ENCODE assay signal across 10 cellular contexts in genomic region chr12:16609140-16609539, GRCh38. TPM values are rescaled to one million over a fixed set of nuclear protein-coding genes. Genes with fewer than 3 reads are reported as not detected.
DNase-seq lines count a peak whose midpoint lies in the region; ATAC-seq and TF ChIP-seq lines count a peak whose summit lies in the region.
"Had no signal": no experiment of that assay in that cellular context is flagged by ENCODE, and none has a peak within 500 bp of the region (broad histone marks: within the 10 kb centered on the region; RNA-seq: fewer than 3 reads in every experiment).

No MANE protein-coding gene starts in this region.

- peak overlapping the region; percentile 83 to 89 (median 87) for H3K27ac ChIP-seq in gastroesophageal sphincter
- H3K27ac ChIP-seq in sigmoid colon, result peak overlapping the region; percentile 84 to 91 (median 84)

- TF ChIP-seq POLR2A in gastroesophageal sphincter (IDR thresholded peaks at IDR 0.05) (no peak), sigmoid colon (IDR thresholded peaks at IDR 0.05) (no peak)

- H3K36me3 ChIP-seq in gastroesophageal sphincter, result no peaks in the 10 kb centered on the region
- no peaks in the 10 kb centered on the region for H3K36me3 ChIP-seq in sigmoid colon
- H3K36me3 ChIP-seq in H7 (replicated peaks; ENCODE audit: control insufficient read depth, insufficient read depth, low read length), result no peaks in the 10 kb centered on the region

- no peak for TF ChIP-seq CTCF in gastroesophageal sphincter (IDR thresholded peaks at IDR 0.05)
- TF ChIP-seq CTCF in sigmoid colon (IDR thresholded peaks at IDR 0.05), result no peak

- intact Hi-C loops in sigmoid colon (cut with DNase I), result loop anchor here (10.0 kb wide), 1 partner anchor 444 kb away; no protein-coding TSS in a partner anchor

- H3K4me1 ChIP-seq in gastroesophageal sphincter (peaks cover 0 to 43% (median 0%) of the 10 kb centered on the region in 3 donors), sigmoid colon (peaks cover 0 to 25% (median 14%) of the 10 kb centered on the region in 4 donors)

- 30 to 57% methylated on average over 6 to 7 of the region's 7 CpGs for WGBS in gastroesophageal sphincter (ENCODE audit: low coverage in 1 of 2), 2 donors
- 13 to 14% methylated on average over 7 of the region's 7 CpGs for WGBS in sigmoid colon, 2 donors

- no peak for TF ChIP-seq EP300 in gastroesophageal sphincter (IDR thresholded peaks at IDR 0.05)
- TF ChIP-seq EP300 in sigmoid colon (IDR thresholded peaks at IDR 0.05), result no peak

- DNase-seq in NCI-H69 (lab: John Stamatoyannopoulos, UW) (peak; percentile 71), sigmoid colon (no peak), AML-193 (lab: John Stamatoyannopoulos, UW) (no peak), cerebellar cortex (ENCODE audit: low spot score) (no peak), H7 (no peak)
- DNase-seq: foreskin melanocyte had no signal

- peak overlapping the region; percentile 63 for H3K4me3 ChIP-seq in GM08714 (ENCODE audit: low read length)
- H3K4me3 ChIP-seq in gastroesophageal sphincter, result peak overlapping the region; percentile 20 to 31
- H3K4me3 ChIP-seq in sigmoid colon, result peak overlapping the region; percentile 50 to 67 (median 56)
- no peak overlapping the region for H3K4me3 ChIP-seq in H7 (ENCODE audit: insufficient read depth, low read depth, low read length)

- H3K27me3 ChIP-seq in gastroesophageal sphincter, result no peaks in the 10 kb centered on the region
- no peaks in the 10 kb centered on the region for H3K27me3 ChIP-seq in sigmoid colon
- peaks cover 43% of the 10 kb centered on the region for H3K27me3 ChIP-seq in H7 (ENCODE audit: control insufficient read depth, insufficient read depth, low read length)

- H3K9me3 ChIP-seq in gastroesophageal sphincter, result no peaks in the 10 kb centered on the region
- H3K9me3 ChIP-seq in sigmoid colon, result no peaks in the 10 kb centered on the region

- ATAC-seq in gastroesophageal sphincter (no peak), HG02852 (IDR thresholded peaks at IDR 0.05; ENCODE audit: unreplicated experiment) (no peak)
- ATAC-seq: natural killer cell treated with Interleukin-12 subunit alpha and Interleukin-12 subunit beta and Interleukin-15 and Interleukin-18, amount 100 ng/mL, for 72 hours had no signal

RNA-seq across cellular contexts. Expression of gene LMO3, which starts 3.2 kb away (rescaled TPM):
- 100 to 1,000 TPM in 2 of 4 donors, 10 to 100 TPM in 2; 49.1 to 174 (median 111) TPM for total RNA-seq in gastroesophageal sphincter
- 100 to 1,000 TPM; 228 to 403 (median 367) TPM for total RNA-seq in sigmoid colon
- 1 to 10 TPM in 2 of 3 donors, under 1 TPM in 1; 0.46 to 9.0 (median 5.1) TPM for polyA plus RNA-seq in sigmoid colon
- 10.9 and 12.9 TPM in 2 replicates for total RNA-seq in H7 (2014; rRNA removed; shearing (Covaris generic))
- total RNA-seq: natural killer cell treated with Interleukin-12 subunit alpha and Interleukin-12 subunit beta and Interleukin-15 and Interleukin-18, amount 100 ng/mL, for 72 hours had no signal
